2 cellular contexts compared by ENCODE assay signal in genomic region chr2:45018033-45018432, GRCh38.
TF ChIP-seq lines count a peak whose summit lies in the region.

No MANE protein-coding gene starts in this region.

TF ChIP-seq in GM23338, 12 proteins besides CTCF, POLR2A, EP300 and RAD21:
- TF ChIP-seq STAT1 (IDR thresholded peaks at IDR 0.05; ENCODE audit: unreplicated experiment) = no peak
- TF ChIP-seq JUNB (IDR thresholded peaks at IDR 0.05; ENCODE audit: unreplicated experiment) = no peak
- TF ChIP-seq ZNF462 (CRISPR knock-in tag; IDR thresholded peaks at IDR 0.05) = peak; percentile 53; the same call in 1 of the 2 replicates
- no peak for TF ChIP-seq NANOG (IDR thresholded peaks at IDR 0.05; ENCODE audit: borderline replicate concordance)
- TF ChIP-seq CREB1 (CRISPR knock-in tag; IDR thresholded peaks at IDR 0.05; ENCODE audit: low read depth) = no peak
- no peak for TF ChIP-seq ZNF331 (CRISPR knock-in tag; IDR thresholded peaks at IDR 0.05; ENCODE audit: low read depth)
- no peak for TF ChIP-seq EZH2phosphoT487 (IDR thresholded peaks at IDR 0.05; ENCODE audit: unreplicated experiment)

TF ChIP-seq in H1, 55 proteins besides CTCF, POLR2A, EP300 and RAD21:
- TF ChIP-seq KDM4A (IDR thresholded peaks at IDR 0.05; ENCODE audit: low read depth, low read length, severe bottlenecking) (no peak), TEAD4 (IDR thresholded peaks at IDR 0.05; ENCODE audit: low read depth, low read length) (peak; percentile 65; the same call in 1 of the 2 replicates)
